ENCODE assay signal across 1 cellular context in the genomic region with DNA sequence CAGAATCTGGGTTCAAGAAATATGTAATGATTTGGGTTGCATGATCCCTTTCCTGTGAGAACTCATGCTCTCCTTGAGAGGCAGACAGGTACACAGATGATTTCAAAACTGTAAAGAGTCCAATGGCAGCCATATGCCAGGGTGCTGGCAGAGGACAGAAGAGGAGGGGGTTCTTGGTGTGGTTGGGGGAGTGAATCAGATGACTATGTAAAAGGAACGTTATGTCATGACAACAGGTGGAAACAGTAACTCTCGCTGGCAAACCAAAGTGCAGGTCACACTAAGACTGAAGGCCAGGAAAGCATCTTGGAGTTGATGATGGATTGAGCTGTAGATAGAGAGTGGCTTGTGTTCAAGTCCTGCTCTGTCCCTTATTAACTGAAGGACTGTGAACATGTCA.
TF ChIP-seq lines count a peak whose summit lies in the region.

No MANE protein-coding gene starts in this region.

TF ChIP-seq in HepG2, 621 proteins besides CTCF, POLR2A, EP300 and RAD21:
- TF ChIP-seq ZNF136 (CRISPR knock-in tag; IDR thresholded peaks at IDR 0.05; ENCODE audit: low read depth) (no peak), ZBTB21 (CRISPR knock-in tag; IDR thresholded peaks at IDR 0.05) (no peak), ZNF317 (CRISPR knock-in tag; IDR thresholded peaks at IDR 0.05) (peak; percentile 76), ZNF766 (CRISPR knock-in tag; IDR thresholded peaks at IDR 0.05; ENCODE audit: borderline replicate concordance) (no peak), ZNF747 (CRISPR knock-in tag; IDR thresholded peaks at IDR 0.05; ENCODE audit: borderline replicate concordance) (no peak), SIN3B (IDR thresholded peaks at IDR 0.05; ENCODE audit: low read length) (no peak)
